Comparison of ENCODE assay signal across 8 cellular contexts in genomic region chr16:85799497-85800320, GRCh38. TPM values are rescaled to one million over a fixed set of nuclear protein-coding genes. Genes with fewer than 3 reads are reported as not detected.
DNase-seq lines count a peak whose midpoint lies in the region; TF ChIP-seq lines count a peak whose summit lies in the region.

COX4I1 (plus strand) TSS chr16:85799695; CDS start chr16:85801206, 1,511 bp downstream.
EMC8 (minus strand) TSS chr16:85799544; CDS start chr16:85799295, 249 bp downstream.

- DNase-seq in COLO668 (lab: John Stamatoyannopoulos, UW; ENCODE audit: unreplicated experiment) (peak; percentile 97), GM20000 (ENCODE audit: low spot score) (peak; percentile 99), HS-5 (ENCODE audit: low read depth) (peak; percentile 26), NK-92 (lab: John Stamatoyannopoulos, UW; ENCODE audit: unreplicated experiment) (peak; percentile 49), lung microvascular endothelial cell (ENCODE audit: low read depth in 2 of 2) (peak; percentile 93 to 96)
- peak; percentile 96 for DNase-seq in activated CD8-positive, alpha-beta memory T cell treated with anti-CD3 and anti-CD28 coated beads for 24 hours
- peak; percentile 83 for DNase-seq in effector CD8-positive, alpha-beta T cell (lab: John Stamatoyannopoulos, UW)
- DNase-seq in stimulated activated CD4-positive, alpha-beta T cell treated with anti-CD3 and anti-CD28 coated beads, TNF-alpha, amount 100 ng/mL, for 4 hours (ENCODE audit: low read depth in 3 of 3), result peak; percentile 85 to 90 (median 88)

- TF ChIP-seq CTCF in GM20000 (IDR thresholded peaks at IDR 0.05; ENCODE audit: extremely low read depth, missing control alignments), result no peak

RNA-seq across cellular contexts. Expression of gene COX4I1, which starts in this region (rescaled TPM):
- total RNA-seq in lung microvascular endothelial cell, result 440 and 633 TPM in 2 replicates

RNA-seq across cellular contexts. Expression of gene EMC8, which starts in this region (rescaled TPM):
- 25.7 and 31.9 TPM in 2 replicates for total RNA-seq in lung microvascular endothelial cell

Comparison
In these comparisons a context has a peak if more than half of its experiments do, and no peak if none do; other contexts are left out.
1. Peak in every context shown above with its lines: DNase-seq.
2. DNase-seq: peak in every context shown above with its lines; median percentile 99 in GM20000; 97 in COLO668; 96 in activated CD8-positive, alpha-beta memory T cell treated with anti-CD3 and anti-CD28 coated beads for 24 hours; 94 in lung microvascular endothelial cell; 88 in stimulated activated CD4-positive, alpha-beta T cell treated with anti-CD3 and anti-CD28 coated beads, TNF-alpha, amount 100 ng/mL, for 4 hours; 83 in effector CD8-positive, alpha-beta T cell; 49 in NK-92; 26 in HS-5.